Comparison of ENCODE assay signal across 16 cellular contexts in the genomic region with DNA sequence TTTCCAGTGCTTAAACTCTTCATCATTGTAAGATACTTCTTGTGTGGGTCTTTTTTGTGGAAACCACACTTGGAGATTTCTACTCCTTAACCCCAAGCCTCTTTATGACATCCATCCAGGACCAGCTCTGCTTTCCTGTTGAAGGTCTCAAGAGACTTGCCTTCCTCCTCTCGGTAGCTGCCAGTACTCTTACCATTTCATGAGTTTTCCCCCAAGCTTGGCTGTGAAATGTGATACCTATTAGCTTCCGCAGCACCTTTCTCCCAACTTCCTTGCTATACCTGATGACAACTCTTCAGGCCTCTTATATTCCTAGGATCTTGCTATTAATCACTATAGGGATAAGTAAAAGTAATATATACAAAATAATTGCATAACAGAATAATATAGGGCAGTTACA. TPM values are rescaled to one million over a fixed set of nuclear protein-coding genes. Genes with fewer than 3 reads are reported as not detected.
DNase-seq lines count a peak whose midpoint lies in the region; ATAC-seq and TF ChIP-seq lines count a peak whose summit lies in the region.
"Had no signal": no experiment of that assay in that cellular context is flagged by ENCODE, and none has a peak within 500 bp of the region (broad histone marks: within the 10 kb centered on the region; RNA-seq: fewer than 3 reads in every experiment).

No MANE protein-coding gene starts in this region.

- H3K36me3 ChIP-seq in BLaER1, result no peaks in the 10 kb centered on the region
- H3K36me3 ChIP-seq in CD8-positive, alpha-beta T cell (ENCODE audit: insufficient read depth, low read length), result no peaks in the 10 kb centered on the region
- H3K36me3 ChIP-seq in OCI-LY1 (ENCODE audit: insufficient read depth, low read length), result peaks cover 25% of the 10 kb centered on the region; the same call in 1 of the 2 replicates
- H3K36me3 ChIP-seq: HAP-1 had no signal

- POLR2A ChIA-PET in CD8-positive, alpha-beta T cell (lab: Charles Lee), result interaction anchor here (1.6 kb wide), 1 partner anchor 12 kb away, joined by 4 read pairs; no protein-coding TSS in a partner anchor

- H3K27ac ChIP-seq in BLaER1, result no peak overlapping the region
- H3K27ac ChIP-seq in CD8-positive, alpha-beta T cell (ENCODE audit: low read depth, low read length), result no peak overlapping the region
- H3K27ac ChIP-seq in OCI-LY1 (ENCODE audit: low read depth, low read length, poor library complexity, severe bottlenecking), result peak overlapping the region; percentile 82
- H3K27ac ChIP-seq: PC-9, SJSA1 had no signal

- H3K4me3 ChIP-seq in BLaER1 (no peak overlapping the region), OCI-LY1 (ENCODE audit: low read depth, low read length, poor library complexity, severe bottlenecking) (no peak overlapping the region)
- no peak overlapping the region for H3K4me3 ChIP-seq in CD8-positive, alpha-beta T cell (ENCODE audit: low read depth, low read length)
- H3K4me3 ChIP-seq: HAP-1, PC-9, SJSA1 had no signal

- H3K27ac Mint-ChIP-seq in CD8-positive, alpha-beta T cell, result peak overlapping the region; percentile 27
- H3K27ac Mint-ChIP-seq in memory B cell, result peak overlapping the region; percentile 82

- no peak for TF ChIP-seq CTCF in CD8-positive, alpha-beta T cell (IDR thresholded peaks at IDR 0.05)
- no peak for TF ChIP-seq CTCF in OCI-LY1 (IDR thresholded peaks at IDR 0.05; ENCODE audit: low read length)

- peaks cover 37% of the 10 kb centered on the region for H3K4me1 Mint-ChIP-seq in CD8-positive, alpha-beta T cell (ENCODE audit: low read depth)
- H3K4me1 Mint-ChIP-seq in memory B cell, result peaks cover 25% of the 10 kb centered on the region

- H3K79me2 ChIP-seq in OCI-LY1 (ENCODE audit: insufficient read depth, low read length), result peaks cover 29% of the 10 kb centered on the region

- no peaks in the 10 kb centered on the region for H3K27me3 ChIP-seq in BLaER1
- no peaks in the 10 kb centered on the region for H3K27me3 ChIP-seq in CD8-positive, alpha-beta T cell (ENCODE audit: insufficient read depth, low read length)
- no peaks in the 10 kb centered on the region for H3K27me3 ChIP-seq in OCI-LY1 (ENCODE audit: insufficient read depth, low read length)
- H3K27me3 ChIP-seq: SJSA1 had no signal

- peaks cover 19% of the 10 kb centered on the region for H4K20me1 ChIP-seq in BLaER1
- no peaks in the 10 kb centered on the region for H4K20me1 ChIP-seq in OCI-LY1 (ENCODE audit: insufficient read depth, low read length)

- ATAC-seq in CD8-positive, alpha-beta T cell, result no peak
- no peak for ATAC-seq in memory B cell (ENCODE audit: low read depth)
- ATAC-seq in HG03045 (IDR thresholded peaks at IDR 0.05; ENCODE audit: unreplicated experiment), result no peak
- no peak for ATAC-seq in HG02623 (IDR thresholded peaks at IDR 0.05; ENCODE audit: unreplicated experiment)

- no peaks in the 10 kb centered on the region for H3K9me3 ChIP-seq in BLaER1
- H3K9me3 ChIP-seq in CD8-positive, alpha-beta T cell (ENCODE audit: low read length), result no peaks in the 10 kb centered on the region
- no peaks in the 10 kb centered on the region for H3K9me3 ChIP-seq in OCI-LY1 (ENCODE audit: low read length)
- H3K9me3 ChIP-seq: HAP-1, SJSA1 had no signal

- H2AFZ ChIP-seq in OCI-LY1 (ENCODE audit: low read length), result no peak overlapping the region
- H2AFZ ChIP-seq: PC-9 had no signal

- no peaks in the 10 kb centered on the region for H3K9me2 ChIP-seq in OCI-LY1 (ENCODE audit: low read depth, low read length)

- H3K4me3 Mint-ChIP-seq in CD8-positive, alpha-beta T cell, result no peak overlapping the region
- no peak overlapping the region for H3K4me3 Mint-ChIP-seq in memory B cell

- DNase-seq in CD8-positive, alpha-beta T cell, result no peak
- DNase-seq in memory B cell (ENCODE audit: low spot score in 2 of 2) (no peak), C1 segment of cervical spinal cord (lab: John Stamatoyannopoulos, UW) (no peak)
- DNase-seq: CD8-positive, alpha-beta memory T cell; GF-D8; MM.1S; NCI-H187; NCI-H446 treated with DMSO at 0.1 percent for 48 hours; NCI-H748 treated with DMSO at 0.1 percent for 48 hours; PC-9 had no signal

- no peaks in the 10 kb centered on the region for H3K27me3 Mint-ChIP-seq in CD8-positive, alpha-beta T cell (ENCODE audit: low read depth)
- no peaks in the 10 kb centered on the region for H3K27me3 Mint-ChIP-seq in memory B cell
- H3K27me3 Mint-ChIP-seq: CD8-positive, alpha-beta memory T cell had no signal

- H3K4me1 ChIP-seq in BLaER1, result peaks cover 40% of the 10 kb centered on the region
- peaks cover 18% of the 10 kb centered on the region for H3K4me1 ChIP-seq in CD8-positive, alpha-beta T cell (ENCODE audit: insufficient read depth, low read length)
- peaks cover 35% of the 10 kb centered on the region for H3K4me1 ChIP-seq in OCI-LY1 (ENCODE audit: insufficient read depth, low read length, severe bottlenecking)

- CTCF ChIA-PET in CD8-positive, alpha-beta T cell (lab: Charles Lee), result no interaction called here

- no peaks in the 10 kb centered on the region for H3F3A ChIP-seq in OCI-LY1 (ENCODE audit: insufficient read depth, low read length)

- intact Hi-C loops in CD8-positive, alpha-beta T cell (cut with DNase I, micrococcal nuclease), result loop anchor here (5.0 to 10.0 kb wide), 4 partner anchors 89 to 304 kb away; partner anchors contain the start of genes MOB1B (in 2 of the 2) and UTP3 (in 2 of the 2)

- no peaks in the 10 kb centered on the region for H3K9me3 Mint-ChIP-seq in CD8-positive, alpha-beta T cell
- no peaks in the 10 kb centered on the region for H3K9me3 Mint-ChIP-seq in memory B cell
- H3K9me3 Mint-ChIP-seq: CD8-positive, alpha-beta memory T cell had no signal

- peaks cover 7% of the 10 kb centered on the region for H3K36me3 Mint-ChIP-seq in CD8-positive, alpha-beta T cell
- H3K36me3 Mint-ChIP-seq in memory B cell, result peaks cover 5% of the 10 kb centered on the region

- no peak overlapping the region for H3K9ac ChIP-seq in BLaER1
- H3K9ac ChIP-seq in OCI-LY1 (ENCODE audit: low read length), result no peak overlapping the region

- H3K4me2 ChIP-seq in BLaER1 (peak overlapping the region; percentile 93), OCI-LY1 (ENCODE audit: low read length) (peak overlapping the region; percentile 73; the same call in 1 of the 2 replicates)

RNA-seq across cellular contexts. Expression of gene DCK, which starts 1.9 kb away (rescaled TPM):
- 10 to 100 TPM; 18.7 TPM for total RNA-seq in CD8-positive, alpha-beta T cell
